Comparison of ENCODE assay signal across 1 cellular context in genomic region chr14:103690332-103690731, GRCh38.
TF ChIP-seq lines count a peak whose summit lies in the region.

No MANE protein-coding gene starts in this region.

TF ChIP-seq in HEK293T, 16 proteins besides CTCF, POLR2A, EP300 and RAD21:
- TF ChIP-seq L3MBTL2 (conservative IDR thresholded peaks at IDR 0.05) (no peak), FOXK2 (IDR thresholded peaks at IDR 0.05) (no peak), LEF1 (IDR thresholded peaks at IDR 0.05; ENCODE audit: borderline replicate concordance) (no peak), TARDBP (IDR thresholded peaks at IDR 0.05) (no peak), HDGF (IDR thresholded peaks at IDR 0.05; ENCODE audit: borderline replicate concordance) (no peak)
